ENCODE assay signal across 8 cellular contexts in the genomic region with DNA sequence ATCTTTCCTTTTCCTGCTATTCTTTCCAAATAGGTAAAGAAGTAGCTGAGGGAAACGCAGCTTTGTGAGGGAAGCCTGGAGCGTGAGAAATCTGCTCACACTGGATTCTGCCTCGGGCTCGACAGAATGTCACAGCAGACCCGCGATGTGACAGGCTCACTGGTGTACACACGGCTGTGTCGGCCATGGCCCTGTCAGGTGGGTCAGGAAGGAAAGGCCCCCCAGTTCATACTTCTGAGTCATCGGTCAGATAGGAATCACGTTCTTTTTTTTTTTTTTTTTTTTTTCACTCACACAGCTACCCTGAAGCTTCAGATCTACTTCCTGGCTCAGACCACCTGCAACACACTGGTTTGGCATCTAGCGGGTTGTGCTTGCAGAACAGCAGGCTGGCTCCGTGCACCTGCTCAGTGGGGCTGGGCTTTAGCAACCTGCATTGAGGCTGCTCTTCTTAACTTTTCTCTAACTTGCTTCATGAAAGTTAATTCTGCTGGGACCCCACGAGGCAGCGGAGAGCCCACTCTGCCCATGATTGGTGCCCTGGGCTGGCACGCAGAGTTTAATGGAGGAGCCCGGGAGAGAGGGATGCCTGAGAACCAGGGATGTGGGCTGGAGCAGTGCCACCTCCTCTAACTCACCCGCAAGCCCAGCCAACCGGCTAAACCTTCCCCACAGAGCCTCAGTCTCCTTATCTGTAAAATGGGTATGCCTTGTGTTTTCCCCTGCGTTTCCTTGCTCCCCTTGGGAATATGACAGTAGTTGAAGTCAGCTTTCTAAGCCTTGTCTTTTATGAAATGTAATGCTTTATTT.
DNase-seq lines count a peak whose midpoint lies in the region; ATAC-seq and TF ChIP-seq lines count a peak whose summit lies in the region.

No MANE protein-coding gene starts in this region.

- no peaks in the 10 kb centered on the region for H3K27me3 Mint-ChIP-seq in activated T-cell treated with anti-CD3 and anti-CD28 coated beads, Interleukin-2, amount 50 U/mL, for 24 hours

- H3K27ac ChIP-seq in BLaER1 treated with 17β-estradiol and CSF1 and Interleukin-3, amounts not matched to agents 10 nM and 100 nM: peak overlapping the region in 6 of 11 experiments; percentile 0 to 38 (median 19); a peak in 6 of 22 replicates
- no peak overlapping the region for H3K27ac ChIP-seq in lung (ENCODE audit: low read depth in 1 of 2, low read length in 1 of 2)

- no peaks in the 10 kb centered on the region for H3K27me3 ChIP-seq in BLaER1 treated with 17β-estradiol and CSF1 and Interleukin-3, amounts not matched to agents 10 nM and 100 nM
- no peaks in the 10 kb centered on the region for H3K27me3 ChIP-seq in lung (ENCODE audit: control insufficient read depth, insufficient read depth)

- no peaks in the 10 kb centered on the region for H3K36me3 ChIP-seq in BLaER1 treated with 17β-estradiol and CSF1 and Interleukin-3, amounts not matched to agents 10 nM and 100 nM
- no peaks in the 10 kb centered on the region for H3K36me3 ChIP-seq in lung (ENCODE audit: control insufficient read depth in 2 of 2, insufficient read depth in 2 of 2, low read length in 2 of 2)

- TF ChIP-seq CTCF in lung (IDR thresholded peaks at IDR 0.05; ENCODE audit: control extremely low read depth, extremely low read depth): no peak

- H3K4me1 ChIP-seq in BLaER1 treated with 17β-estradiol and CSF1 and Interleukin-3, amounts not matched to agents 10 nM and 100 nM: peaks cover 45 to 73% (median 50%) of the 10 kb centered on the region in 10 experiments
- peaks cover 0 to 1% of the 10 kb centered on the region in 2 donors for H3K4me1 ChIP-seq in lung (ENCODE audit: control insufficient read depth in 2 of 2, insufficient read depth in 2 of 2, low read length in 2 of 2)

- ATAC-seq in lung (ENCODE audit: insufficient read depth, low FRiP score) (no peak), GM18870 (IDR thresholded peaks at IDR 0.05; ENCODE audit: unreplicated experiment) (no peak), GM21526 (IDR thresholded peaks at IDR 0.05; ENCODE audit: low FRiP score, unreplicated experiment) (no peak), HG02798 (IDR thresholded peaks at IDR 0.05; ENCODE audit: poor library complexity, unreplicated experiment) (no peak), GM18511 (IDR thresholded peaks at IDR 0.05; ENCODE audit: unreplicated experiment) (no peak)

- H3K9me3 Mint-ChIP-seq in activated T-cell treated with anti-CD3 and anti-CD28 coated beads, Interleukin-2, amount 50 U/mL, for 24 hours: no peaks in the 10 kb centered on the region

- no peaks in the 10 kb centered on the region for H3K9me3 ChIP-seq in BLaER1 treated with 17β-estradiol and CSF1 and Interleukin-3, amounts not matched to agents 10 nM and 100 nM (replicated peaks in 1 of 11)
- H3K9me3 ChIP-seq in lung (ENCODE audit: control insufficient read depth in 2 of 2, insufficient read depth in 1 of 2, low read length in 1 of 2): no peaks in the 10 kb centered on the region

- peaks cover 79% of the 10 kb centered on the region for H3K4me1 Mint-ChIP-seq in activated T-cell treated with anti-CD3 and anti-CD28 coated beads, Interleukin-2, amount 50 U/mL, for 24 hours (ENCODE audit: low read depth)

- no peak overlapping the region for H3K4me3 ChIP-seq in BLaER1 treated with 17β-estradiol and CSF1 and Interleukin-3, amounts not matched to agents 10 nM and 100 nM
- peak overlapping the region; percentile 2 for H3K4me3 ChIP-seq in lung

- peak overlapping the region; percentile 38 to 95 (median 65) for H3K4me2 ChIP-seq in BLaER1 treated with 17β-estradiol and CSF1 and Interleukin-3, amounts not matched to agents 10 nM and 100 nM

- H3K9ac ChIP-seq in BLaER1 treated with 17β-estradiol and CSF1 and Interleukin-3, amounts not matched to agents 10 nM and 100 nM: peak overlapping the region in 4 of 11 experiments; percentile 8 to 18 (median 10); a peak in 5 of 22 replicates

- peak overlapping the region; percentile 67 for H3K4me3 Mint-ChIP-seq in activated T-cell treated with anti-CD3 and anti-CD28 coated beads, Interleukin-2, amount 50 U/mL, for 24 hours

- no peaks in the 10 kb centered on the region for H3K36me3 Mint-ChIP-seq in activated T-cell treated with anti-CD3 and anti-CD28 coated beads, Interleukin-2, amount 50 U/mL, for 24 hours (ENCODE audit: low read depth)

- DNase-seq in KG1 (lab: John Stamatoyannopoulos, UW) (peak; percentile 27), lung (ENCODE audit: low spot score) (no peak)
- DNase-seq in activated T-cell treated with anti-CD3 and anti-CD28 coated beads, Interleukin-2, amount 50 U/mL, for 24 hours: peak; percentile 69

- WGBS in lung, 2 donors: 47 to 55% methylated on average over 19 of the region's 19 CpGs

- peak overlapping the region; percentile 94 for H3K27ac Mint-ChIP-seq in activated T-cell treated with anti-CD3 and anti-CD28 coated beads, Interleukin-2, amount 50 U/mL, for 24 hours

- no peaks in the 10 kb centered on the region for H4K20me1 ChIP-seq in BLaER1 treated with 17β-estradiol and CSF1 and Interleukin-3, amounts not matched to agents 10 nM and 100 nM

Comparison
In these comparisons a context has a peak if more than half of its experiments do, and no peak if none do; other contexts are left out.
1. H3K27ac ChIP-seq: peak in BLaER1 treated with 17β-estradiol and CSF1 and Interleukin-3, amounts not matched to agents 10 nM and 100 nM (6 of 11); none in lung (0 of 2).